ENCODE assay signal across 7 cellular contexts in the genomic region with DNA sequence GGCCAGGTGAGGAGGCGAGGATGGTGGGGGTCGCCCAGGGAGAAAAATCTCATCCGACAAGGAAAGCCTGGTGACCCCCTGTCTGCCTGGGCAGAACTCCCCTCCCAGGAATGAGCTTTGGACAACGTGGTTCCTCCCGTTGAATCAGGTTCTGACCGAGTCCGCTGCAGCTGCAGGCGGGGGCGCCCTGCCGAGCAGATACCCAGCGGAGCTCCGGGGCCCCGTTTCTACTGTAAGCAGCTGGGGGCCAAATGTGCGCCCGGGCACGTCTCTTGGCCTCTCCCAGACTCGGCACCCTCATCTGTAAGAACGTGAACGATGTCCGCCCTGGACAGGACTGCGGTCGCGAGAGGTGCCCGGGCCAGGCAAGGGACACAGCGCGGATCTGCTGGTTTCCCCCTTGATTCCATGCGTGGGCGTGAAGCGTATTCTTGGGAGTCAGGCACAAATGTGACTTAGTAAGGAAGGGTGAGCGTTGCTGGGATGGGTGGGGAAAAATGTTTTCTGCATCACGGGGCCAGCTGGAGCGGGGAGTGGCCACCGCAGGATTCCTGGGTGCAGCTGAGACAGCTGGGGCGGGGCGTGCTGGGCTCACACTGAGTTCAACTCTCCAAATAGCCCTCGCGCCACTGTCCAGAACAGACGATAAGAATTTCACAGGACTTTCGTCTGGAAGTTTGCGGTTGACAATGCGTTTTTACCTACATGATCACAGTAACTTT. TPM values are rescaled to one million over a fixed set of nuclear protein-coding genes. Genes with fewer than 3 reads are reported as not detected.
A peak's percentile ranks its signal among the peaks of the same experiment; 100 is the strongest.
DNase-seq lines count a peak whose midpoint lies in the region; ATAC-seq, FAIRE-seq and TF ChIP-seq lines count a peak whose summit lies in the region.

No MANE protein-coding gene starts in this region.

- H4K5ac ChIP-seq in IMR-90 (ENCODE audit: low read depth, low read length): peak overlapping the region; percentile 32

- H4K91ac ChIP-seq in IMR-90 (ENCODE audit: insufficient read depth, low read depth, low read length): peak overlapping the region; percentile 95

- 0% methylated on average over 20 of the region's 41 CpGs; no CpG with 5 or more reads in 1 of the 2 experiments for WGBS in IMR-90 (ENCODE audit: extremely low coverage in 2 of 2, insufficient read length in 1 of 2), 2 experiments

- no peaks in the 10 kb centered on the region for H3K9me3 ChIP-seq in IMR-90 (ENCODE audit: control insufficient read depth, insufficient read depth, low read length)
- no peaks in the 10 kb centered on the region for H3K9me3 ChIP-seq in breast epithelium
- no peaks in the 10 kb centered on the region for H3K9me3 ChIP-seq in keratinocyte (ENCODE audit: control insufficient read depth, low read depth, low read length)

- CTCF ChIA-PET in IMR-90 (lab: Yijun Ruan, JAX): interaction anchor here (0.6 to 1.2 kb wide), 2 partner anchors 10 to 16 kb away, joined by 3 to 5 read pairs; no protein-coding TSS in a partner anchor
- CTCF ChIA-PET in activated CD4-positive, alpha-beta memory T cell treated with anti-CD3 and anti-CD28 coated beads for 36 hours (lab: Charles Lee): interaction anchor here (1.2 to 1.7 kb wide), 2 partner anchors 16 kb away, joined by 4 to 6 read pairs; no protein-coding TSS in a partner anchor

- H3K27ac ChIP-seq in IMR-90 (ENCODE audit: insufficient read depth, low read length) (peak overlapping the region; percentile 90), breast epithelium (peak overlapping the region; percentile 79 to 81), keratinocyte (ENCODE audit: control insufficient read depth, insufficient read depth, low read length) (peak overlapping the region; percentile 98)

- H3K4me2 ChIP-seq in IMR-90 (ENCODE audit: low read depth, low read length): peak overlapping the region; percentile 84
- H3K4me2 ChIP-seq in keratinocyte (ENCODE audit: control insufficient read depth, extremely low read depth, insufficient read depth, low read depth, low read length): peak overlapping the region; percentile 99

- H3K36me3 Mint-ChIP-seq in stimulated activated naive B cell treated with anti-CD40 and anti-IgM and Interleukin-4, amounts not matched to agents 10 μg/mL and 1 μg/mL and 100 μg/mL, for 72 hours: no peaks in the 10 kb centered on the region
- no peaks in the 10 kb centered on the region for H3K36me3 Mint-ChIP-seq in activated CD4-positive, alpha-beta memory T cell treated with anti-CD3 and anti-CD28 coated beads for 36 hours

- in situ Hi-C loops in IMR-90 (cut with MboI; ENCODE audit: low sequenced_read_pairs): loop anchor here (10.0 kb wide), 1 partner anchor 433 kb away; a partner anchor contains a TSS

- no peaks in the 10 kb centered on the region for H3K36me3 ChIP-seq in IMR-90 (ENCODE audit: control insufficient read depth, insufficient read depth, low read length)
- H3K36me3 ChIP-seq in breast epithelium: no peaks in the 10 kb centered on the region
- H3K36me3 ChIP-seq in keratinocyte (ENCODE audit: control insufficient read depth in 2 of 2, extremely low read depth in 1 of 2, insufficient read depth in 2 of 2, low read length in 2 of 2): no peaks in the 10 kb centered on the region

- H3K56ac ChIP-seq in IMR-90 (ENCODE audit: extremely low read depth, insufficient read depth, low read length): peak overlapping the region; percentile 26

- H3K9me1 ChIP-seq in IMR-90 (ENCODE audit: insufficient read depth, low read length): 0 out of 2 replicates have a peak, but pooled peaks cover 6% of the 10 kb centered on the region
- H3K9me1 ChIP-seq in keratinocyte (ENCODE audit: control insufficient read depth, extremely low read depth, insufficient read depth, low read length): no peaks in the 10 kb centered on the region

- H3K79me2 ChIP-seq in keratinocyte (ENCODE audit: control insufficient read depth, insufficient read depth, low read length): no peaks in the 10 kb centered on the region

- peak overlapping the region; percentile 81 for H2AK5ac ChIP-seq in IMR-90 (ENCODE audit: low read depth, low read length)

- H2BK20ac ChIP-seq in IMR-90 (ENCODE audit: low read depth, low read length): peak overlapping the region; percentile 30; the same call in 1 of the 2 replicates

- H2AFZ ChIP-seq in IMR-90 (replicated peaks; ENCODE audit: low read length, poor library complexity): peak overlapping the region; percentile 92
- peak overlapping the region; percentile 66 for H2AFZ ChIP-seq in keratinocyte (ENCODE audit: control insufficient read depth, low read length)

- peak overlapping the region; percentile 92 for H2AK9ac ChIP-seq in IMR-90 (replicated peaks; ENCODE audit: low read depth, low read length, poor library complexity)

- no peak overlapping the region for H3K27ac Mint-ChIP-seq in stimulated activated naive B cell treated with anti-CD40 and anti-IgM and Interleukin-4, amounts not matched to agents 10 μg/mL and 1 μg/mL and 100 μg/mL, for 72 hours
- H3K27ac Mint-ChIP-seq in activated CD4-positive, alpha-beta memory T cell treated with anti-CD3 and anti-CD28 coated beads for 36 hours: no peak overlapping the region

- intact Hi-C loops in IMR-90 (cut with micrococcal nuclease) (loop anchor here (2.0 kb wide), 1 partner anchor 19 kb away; no protein-coding TSS in a partner anchor), breast epithelium (cut with DNase I; ENCODE audit: low total_unique reads) (no loop called here)
- intact Hi-C loops in activated CD4-positive, alpha-beta memory T cell treated with anti-CD3 and anti-CD28 coated beads for 36 hours (cut with micrococcal nuclease): no loop called here

- dilution Hi-C loops in IMR-90 (cut with HindIII; ENCODE audit: low sequenced_read_pairs, unreplicated experiment): no loop called here
- dilution Hi-C loops in keratinocyte (cut with MboI; ENCODE audit: extremely low pct_ligation_motif_present, low sequenced_read_pairs): no loop called here

- peaks cover 42 to 52% of the 10 kb centered on the region in 2 donors for H3K27me3 Mint-ChIP-seq in stimulated activated naive B cell treated with anti-CD40 and anti-IgM and Interleukin-4, amounts not matched to agents 10 μg/mL and 1 μg/mL and 100 μg/mL, for 72 hours
- H3K27me3 Mint-ChIP-seq in activated CD4-positive, alpha-beta memory T cell treated with anti-CD3 and anti-CD28 coated beads for 36 hours: peaks cover 45% of the 10 kb centered on the region

- no peaks in the 10 kb centered on the region for H3K9me3 Mint-ChIP-seq in stimulated activated naive B cell treated with anti-CD40 and anti-IgM and Interleukin-4, amounts not matched to agents 10 μg/mL and 1 μg/mL and 100 μg/mL, for 72 hours
- no peaks in the 10 kb centered on the region for H3K9me3 Mint-ChIP-seq in activated CD4-positive, alpha-beta memory T cell treated with anti-CD3 and anti-CD28 coated beads for 36 hours

- peak; percentile 95 for DNase-seq in IMR-90
- peak; percentile 71 to 90 for DNase-seq in breast epithelium (ENCODE audit: low spot score in 2 of 2)
- peak; percentile 90 for DNase-seq in keratinocyte (ENCODE audit: low read depth, low spot score)
- DNase-seq in stimulated activated naive B cell treated with anti-CD40 and anti-IgM and Interleukin-4, amounts not matched to agents 10 μg/mL and 1 μg/mL and 100 μg/mL, for 72 hours: no peak
- DNase-seq in NCI-H446 (lab: John Stamatoyannopoulos, UW): no peak
- no peak for DNase-seq in activated CD4-positive, alpha-beta memory T cell treated with anti-CD3 and anti-CD28 coated beads for 36 hours
- DNase-seq in GF-D8 (lab: John Stamatoyannopoulos, UW): no peak

- H3K14ac ChIP-seq in IMR-90 (replicated peaks; ENCODE audit: low read depth, low read length): peak overlapping the region; percentile 70

- POLR2A ChIA-PET in IMR-90 (lab: Charles Lee; ENCODE audit: unreplicated experiment): interaction anchor here (0.9 to 3.0 kb wide), 4 partner anchors 9 to 40 kb away, joined by 3 to 19 read pairs (median 4); no protein-coding TSS in a partner anchor
- POLR2A ChIA-PET in activated CD4-positive, alpha-beta memory T cell treated with anti-CD3 and anti-CD28 coated beads for 36 hours (lab: Charles Lee): no interaction called here

- peaks cover 7 to 18% of the 10 kb centered on the region in 2 donors for H3K4me1 Mint-ChIP-seq in stimulated activated naive B cell treated with anti-CD40 and anti-IgM and Interleukin-4, amounts not matched to agents 10 μg/mL and 1 μg/mL and 100 μg/mL, for 72 hours
- peaks cover 2% of the 10 kb centered on the region for H3K4me1 Mint-ChIP-seq in activated CD4-positive, alpha-beta memory T cell treated with anti-CD3 and anti-CD28 coated beads for 36 hours (ENCODE audit: low read depth)

- TF ChIP-seq CTCF in IMR-90 (conservative IDR thresholded peaks at IDR 0.05; ENCODE audit: low read depth, low read length) (0 out of 2 replicates have a peak, but pooled peaks have one; percentile 11), breast epithelium (IDR thresholded peaks at IDR 0.05) (no peak), keratinocyte (optimal IDR thresholded peaks at IDR 0.05 in 1 of 3, IDR thresholded peaks at IDR 0.05 in 1 of 3, conservative IDR thresholded peaks at IDR 0.05 in 1 of 3; ENCODE audit: extremely low read depth in 1 of 3, insufficient read depth in 2 of 3, low read length in 3 of 3) (peak in 1 of 3 experiments; percentile 35)

- peak; percentile 95 for FAIRE-seq in keratinocyte (lab: Jason Lieb, UNC)

- peak overlapping the region; percentile 68 for H3K9ac ChIP-seq in IMR-90 (ENCODE audit: low read depth, low read length)
- H3K9ac ChIP-seq in keratinocyte (ENCODE audit: control insufficient read depth, extremely low read depth, insufficient read depth, low read length): peak overlapping the region; percentile 96

- peak overlapping the region; percentile 54 for H3K18ac ChIP-seq in IMR-90 (ENCODE audit: low read depth, low read length)

- H4K20me1 ChIP-seq in IMR-90 (ENCODE audit: insufficient read depth, low read length) (no peaks in the 10 kb centered on the region), keratinocyte (ENCODE audit: control insufficient read depth, extremely low read depth, insufficient read depth, low read length) (no peaks in the 10 kb centered on the region)

- BruUV-seq in IMR-90 (replicated peaks; lab: Mats Ljungman, UMichigan): no TSS peak

- no peaks in the 10 kb centered on the region for H3K27me3 ChIP-seq in IMR-90 (ENCODE audit: control insufficient read depth, insufficient read depth, low read length)
- H3K27me3 ChIP-seq in breast epithelium: no peaks in the 10 kb centered on the region
- no peaks in the 10 kb centered on the region for H3K27me3 ChIP-seq in keratinocyte (ENCODE audit: control insufficient read depth, extremely low read depth, insufficient read depth, low read length)

- H4K8ac ChIP-seq in IMR-90 (ENCODE audit: low read depth in 2 of 2, low read length in 2 of 2): peak overlapping the region; percentile 74 to 92

- H3K4me3 ChIP-seq in IMR-90 (ENCODE audit: insufficient read depth, low read depth, low read length) (peak overlapping the region; percentile 40), breast epithelium (peak overlapping the region; percentile 40 to 67 (median 52)), keratinocyte (ENCODE audit: control insufficient read depth in 2 of 3, extremely low read depth in 1 of 3, insufficient read depth in 2 of 3, low read depth in 1 of 3, low read length in 3 of 3) (peak overlapping the region; percentile 39 to 75 (median 62))

- peak overlapping the region; percentile 80 for H2BK120ac ChIP-seq in IMR-90 (ENCODE audit: low read depth, low read length)

- H3K4me3 Mint-ChIP-seq in stimulated activated naive B cell treated with anti-CD40 and anti-IgM and Interleukin-4, amounts not matched to agents 10 μg/mL and 1 μg/mL and 100 μg/mL, for 72 hours: peak overlapping the region; percentile 29 to 69
- H3K4me3 Mint-ChIP-seq in activated CD4-positive, alpha-beta memory T cell treated with anti-CD3 and anti-CD28 coated beads for 36 hours: no peak overlapping the region

- TF ChIP-seq POLR2A in IMR-90 (IDR thresholded peaks at IDR 0.05; ENCODE audit: low read depth, low read length) (peak; percentile 78; the same call in 1 of the 2 replicates), breast epithelium (IDR thresholded peaks at IDR 0.05) (peak; percentile 19)

- ATAC-seq in IMR-90 (ENCODE audit: low read depth): peak; percentile 95
- ATAC-seq in stimulated activated naive B cell treated with anti-CD40 and anti-IgM and Interleukin-4, amounts not matched to agents 10 μg/mL and 1 μg/mL and 100 μg/mL, for 72 hours (replicated peaks): peak; percentile 52 to 63

- peak overlapping the region; percentile 49; the same call in 1 of the 2 replicates for H3K23ac ChIP-seq in IMR-90 (ENCODE audit: low read depth, low read length)

- peak overlapping the region; percentile 83 for H3K4ac ChIP-seq in IMR-90 (ENCODE audit: low read depth, low read length)

- H3K4me1 ChIP-seq in IMR-90 (ENCODE audit: control insufficient read depth, insufficient read depth, low read length): peaks cover 13% of the 10 kb centered on the region
- H3K4me1 ChIP-seq in breast epithelium: peaks cover 0 to 5% of the 10 kb centered on the region in 2 donors
- peaks cover 25% of the 10 kb centered on the region for H3K4me1 ChIP-seq in keratinocyte (ENCODE audit: control insufficient read depth, extremely low read depth, insufficient read depth, low read length)

- H2BK15ac ChIP-seq in IMR-90 (ENCODE audit: low read depth, low read length): peak overlapping the region; percentile 76; the same call in 2 of the 3 replicates

- H2BK5ac ChIP-seq in IMR-90 (ENCODE audit: low read depth, low read length, poor library complexity, severe bottlenecking): peak overlapping the region; percentile 89

- TF ChIP-seq RAD21 in IMR-90 (IDR thresholded peaks at IDR 0.05; ENCODE audit: low read length): no peak

- peaks cover 0 to 3% of the 10 kb centered on the region in 2 experiments; a peak in 2 of 4 replicates for H3K79me1 ChIP-seq in IMR-90 (ENCODE audit: low read depth in 1 of 2, low read length in 2 of 2)

RNA-seq across cellular contexts. Expression of a gene that starts 20.2 kb away (rescaled TPM):
- total RNA-seq in IMR-90 (2012; rRNA removed) (927 and 997 TPM in 2 replicates), breast epithelium (100 to 1,000 TPM; 197 to 316 (median 302) TPM)
- polyA plus RNA-seq in IMR-90 (2012; rRNA removed) (1,040 and 1,386 TPM in 2 replicates), keratinocyte (479 to 701 TPM (median 598 TPM) in 3 replicates)
- 740 and 1,531 TPM in 2 replicates for polyA plus RNA-seq in IMR-90 (2012; cell fraction: cytosol; rRNA removed)
- polyA plus RNA-seq in IMR-90 (2012; cell fraction: nucleus; rRNA removed; ENCODE audit: low replicate concordance): 748 and 1,694 TPM in 2 replicates
- polyA plus RNA-seq in keratinocyte (2011; ENCODE audit: low read depth): 90.6 TPM
- 405 and 737 TPM in 2 replicates for polyA plus RNA-seq in keratinocyte (2011; cell fraction: cytosol; rRNA removed)
- polyA plus RNA-seq in keratinocyte (2011; cell fraction: nucleus; rRNA removed): 443 and 589 TPM in 2 replicates
- polyA plus RNA-seq in keratinocyte (2012; ENCODE audit: low replicate concordance): 202 and 788 TPM in 2 replicates
- polyA minus RNA-seq in keratinocyte: 445 to 619 TPM (median 547 TPM) in 3 replicates
- 1,165 TPM for polyA minus RNA-seq in keratinocyte (2011; cell fraction: cytosol; rRNA and poly(A)+ RNA removed)
- polyA minus RNA-seq in keratinocyte (2011; cell fraction: nucleus; rRNA and poly(A)+ RNA removed): 338 and 341 TPM in 2 replicates
- total RNA-seq in activated CD4-positive, alpha-beta memory T cell treated with anti-CD3 and anti-CD28 coated beads for 36 hours: 1 to 10 TPM; 6.7 to 7.5 TPM

RNA-seq across cellular contexts. Expression of a gene that starts 33.7 kb away (rescaled TPM):
- total RNA-seq in IMR-90 (2012; rRNA removed) (not detected in 2 replicates), breast epithelium (100 to 1,000 TPM in 1 of 3 donors, 10 to 100 TPM in 2; 32.4 to 461 (median 68.6) TPM)
- polyA plus RNA-seq in IMR-90 (2012; rRNA removed) (not detected in 2 replicates), keratinocyte (1.2 to 3.0 TPM (median 1.4 TPM) in 3 replicates)
- polyA plus RNA-seq in IMR-90 (2012; cell fraction: cytosol; rRNA removed): 0.12 TPM in 1 of 2 replicates, not detected in the other
- not detected in 2 replicates for polyA plus RNA-seq in IMR-90 (2012; cell fraction: nucleus; rRNA removed; ENCODE audit: low replicate concordance)
- polyA plus RNA-seq in keratinocyte (2011; ENCODE audit: low read depth): 2.0 TPM
- 0.29 and 0.42 TPM in 2 replicates for polyA plus RNA-seq in keratinocyte (2011; cell fraction: cytosol; rRNA removed)
- polyA plus RNA-seq in keratinocyte (2011; cell fraction: nucleus; rRNA removed): 0.55 and 0.76 TPM in 2 replicates
- 2.1 and 4.6 TPM in 2 replicates for polyA plus RNA-seq in keratinocyte (2012; ENCODE audit: low replicate concordance)
- 0.86 to 2.3 TPM (median 0.96 TPM) in 3 replicates for polyA minus RNA-seq in keratinocyte
- not detected for polyA minus RNA-seq in keratinocyte (2011; cell fraction: cytosol; rRNA and poly(A)+ RNA removed)
- polyA minus RNA-seq in keratinocyte (2011; cell fraction: nucleus; rRNA and poly(A)+ RNA removed): not detected in 2 replicates
- total RNA-seq in activated CD4-positive, alpha-beta memory T cell treated with anti-CD3 and anti-CD28 coated beads for 36 hours: not detected

Comparison
In these comparisons a context has a peak if more than half of its experiments do, and no peak if none do; other contexts are left out.
1. DNase-seq: peak in IMR-90 (single experiment), breast epithelium (2 of 2) and keratinocyte (single experiment); none in stimulated activated naive B cell treated with anti-CD40 and anti-IgM and Interleukin-4, amounts not matched to agents 10 μg/mL and 1 μg/mL and 100 μg/mL, for 72 hours (single experiment), NCI-H446 (0 of 2), activated CD4-positive, alpha-beta memory T cell treated with anti-CD3 and anti-CD28 coated beads for 36 hours (single experiment) and GF-D8 (single experiment).
2. RNA of a gene that starts 20.2 kb away (total RNA-seq): 927 to 997 TPM in IMR-90 and 197 to 316 TPM in breast epithelium; 6.7 to 7.5 TPM in activated CD4-positive, alpha-beta memory T cell treated with anti-CD3 and anti-CD28 coated beads for 36 hours; every median in the first group is over 10 times any median in the second.
3. RNA of a gene that starts 33.7 kb away (total RNA-seq): 32.4 to 461 TPM in breast epithelium; not detected in IMR-90 and not detected in activated CD4-positive, alpha-beta memory T cell treated with anti-CD3 and anti-CD28 coated beads for 36 hours; every median in the first group is over 10 times any median in the second.
4. Peak in every context shown above with its lines, with median percentiles within 50 percentile points of each other: H3K27ac ChIP-seq and H3K4me3 ChIP-seq.